23 cellular contexts compared by ENCODE assay signal in genomic region chr5:159430361-159431018, GRCh38.
"Had no signal": no experiment of that assay in that cellular context is flagged by ENCODE, and none has a peak within 500 bp of the region (broad histone marks: within the 10 kb centered on the region; RNA-seq: fewer than 3 reads in every experiment).

No MANE protein-coding gene starts in this region.

- H3K9me3 ChIP-seq: thoracic aorta, upper lobe of right lung had no signal

- H3K27me3 ChIP-seq: brain microvascular endothelial cell, upper lobe of right lung had no signal

- H3K27ac ChIP-seq: brain microvascular endothelial cell, epithelial cell of prostate, thoracic aorta, upper lobe of right lung, WERI-Rb-1 had no signal

- DNase-seq: activated CD4-positive, alpha-beta memory T cell treated with anti-CD3 and anti-CD28 coated beads for 36 hours; activated CD4-positive, alpha-beta T cell treated with anti-CD3 and anti-CD28 coated beads for 36 hours; activated naive CD4-positive, alpha-beta T cell; activated T-cell treated with anti-CD3 and anti-CD28 coated beads for 4 hours; anterior cingulate cortex; brain microvascular endothelial cell; central memory CD4-positive, alpha-beta T cell; endodermal cell; foreskin melanocyte; glutamatergic neuron; hippocampal formation; nephron progenitor cell; nucleus accumbens; stimulated activated CD4-positive, alpha-beta T cell treated with anti-CD3 and anti-CD28 coated beads, Interleukin-4, amount 100 ng/mL, for 4 hours; upper lobe of right lung; WERI-Rb-1 had no signal

- FAIRE-seq: colon, keratinocyte had no signal

- H3K36me3 ChIP-seq: brain microvascular endothelial cell, thoracic aorta, upper lobe of right lung, WERI-Rb-1 had no signal

- ATAC-seq: activated CD4-positive, alpha-beta T cell treated with anti-CD3 and anti-CD28 coated beads for 36 hours; sciatic nerve; stimulated activated memory B cell treated with anti-CD40 and anti-IgM and Interleukin-4, amounts not matched to agents 10 μg/mL and 1 μg/mL and 100 μg/mL, for 72 hours; upper lobe of right lung had no signal

- H3K4me3 ChIP-seq: lung, thoracic aorta, upper lobe of right lung had no signal

- H3K4me1 ChIP-seq: upper lobe of right lung had no signal
